ENCODE assay signal across 18 cellular contexts in genomic region chr13:109733550-109733949, GRCh38. TPM values are rescaled to one million over a fixed set of nuclear protein-coding genes. Genes with fewer than 3 reads are reported as not detected.
DNase-seq lines count a peak whose midpoint lies in the region; ATAC-seq and TF ChIP-seq lines count a peak whose summit lies in the region.
"Had no signal": no experiment of that assay in that cellular context is flagged by ENCODE, and none has a peak within 500 bp of the region (broad histone marks: within the 10 kb centered on the region; RNA-seq: fewer than 3 reads in every experiment).

No MANE protein-coding gene starts in this region.

- H3K4ac ChIP-seq in neuronal stem cell (ENCODE audit: low read length): no peak overlapping the region

- peak overlapping the region; percentile 23 for H2BK15ac ChIP-seq in neuronal stem cell (ENCODE audit: low read length)

- CTCF ChIA-PET in GM10248 (lab: Yijun Ruan, JAX): no interaction called here

- H3K4me2 ChIP-seq in GM23338 (no peak overlapping the region), neuronal stem cell (ENCODE audit: insufficient read depth, low read length, poor library complexity, severe bottlenecking) (no peak overlapping the region), MM.1S (ENCODE audit: low read depth, low read length) (no peak overlapping the region)
- H3K4me2 ChIP-seq: KMS-11 had no signal

- H4K91ac ChIP-seq in neuronal stem cell (ENCODE audit: low read depth, low read length, poor library complexity): no peak overlapping the region

- no peak overlapping the region for H2BK5ac ChIP-seq in neuronal stem cell (ENCODE audit: low read length)

- peak overlapping the region; percentile 37 for H3K4me3 Mint-ChIP-seq in natural killer cell
- no peak overlapping the region for H3K4me3 Mint-ChIP-seq in natural killer cell treated with Interleukin-12 subunit alpha and Interleukin-12 subunit beta and Interleukin-15 and Interleukin-18, amount 100 ng/mL, for 72 hours
- no peak overlapping the region for H3K4me3 Mint-ChIP-seq in GM23338
- peak overlapping the region in 3 of 5 donors; percentile 11 to 62 (median 44) for H3K4me3 Mint-ChIP-seq in immature natural killer cell
- H3K4me3 Mint-ChIP-seq: B cell; CD4-positive, alpha-beta T cell; H9 had no signal

- H4K20me1 ChIP-seq in GM23338 (replicated peaks; ENCODE audit: insufficient read depth) (no peaks in the 10 kb centered on the region), MM.1S (ENCODE audit: insufficient read depth, low read length) (no peaks in the 10 kb centered on the region)

- peaks cover 6% of the 10 kb centered on the region for H3K36me3 Mint-ChIP-seq in natural killer cell
- H3K36me3 Mint-ChIP-seq in natural killer cell treated with Interleukin-12 subunit alpha and Interleukin-12 subunit beta and Interleukin-15 and Interleukin-18, amount 100 ng/mL, for 72 hours: no peaks in the 10 kb centered on the region
- H3K36me3 Mint-ChIP-seq in GM23338 (ENCODE audit: low read depth): no peaks in the 10 kb centered on the region
- H3K36me3 Mint-ChIP-seq in immature natural killer cell: peaks cover 0 to 4% (median 0%) of the 10 kb centered on the region in 3 donors

- no peak overlapping the region for H2BK12ac ChIP-seq in neuronal stem cell (ENCODE audit: low read length)

- no peaks in the 10 kb centered on the region for H3F3A ChIP-seq in GM23338 (replicated peaks; ENCODE audit: low read depth)
- no peaks in the 10 kb centered on the region for H3F3A ChIP-seq in MM.1S (ENCODE audit: insufficient read depth, low read length)

- peak overlapping the region; percentile 35 for H3K18ac ChIP-seq in neuronal stem cell (ENCODE audit: low read length)

- H3K4me3 ChIP-seq in GM23338: no peak overlapping the region
- H3K4me3 ChIP-seq in neuronal stem cell (ENCODE audit: low read length in 2 of 2): no peak overlapping the region
- no peak overlapping the region for H3K4me3 ChIP-seq in MM.1S (ENCODE audit: low read length)
- H3K4me3 ChIP-seq: GM12878 had no signal

- no peaks in the 10 kb centered on the region for H3K27me3 ChIP-seq in GM23338 (ENCODE audit: insufficient read depth)
- H3K27me3 ChIP-seq in neuronal stem cell (ENCODE audit: control insufficient read depth in 3 of 3, insufficient read depth in 3 of 3, low read depth in 1 of 3, low read length in 3 of 3): no peaks in the 10 kb centered on the region
- H3K27me3 ChIP-seq in MM.1S (replicated peaks; ENCODE audit: insufficient read depth, low read length): no peaks in the 10 kb centered on the region

- DNase-seq in natural killer cell: no peak
- DNase-seq in natural killer cell treated with Interleukin-12 subunit alpha and Interleukin-12 subunit beta and Interleukin-15 and Interleukin-18, amount 100 ng/mL, for 72 hours (ENCODE audit: low spot score): no peak
- no peak for DNase-seq in GM23338 (ENCODE audit: low spot score)
- DNase-seq in immature natural killer cell: peak in 1 of 3 donors; percentile 13
- DNase-seq in neuronal stem cell (ENCODE audit: low spot score): no peak
- DNase-seq in GM10248 (ENCODE audit: extremely low spot score): no peak
- DNase-seq in MM.1S: no peak
- DNase-seq: CD4-positive, alpha-beta T cell; DMS153; DMS79; GF-D8; GOT3; H9 had no signal

- H3K36me3 ChIP-seq in GM23338 (ENCODE audit: insufficient read depth) (no peaks in the 10 kb centered on the region), neuronal stem cell (replicated peaks in 1 of 2; ENCODE audit: control insufficient read depth in 2 of 2, insufficient read depth in 2 of 2, low read length in 2 of 2) (no peaks in the 10 kb centered on the region), MM.1S (replicated peaks; ENCODE audit: insufficient read depth, low read length) (no peaks in the 10 kb centered on the region)

- peaks cover 32 to 47% of the 10 kb centered on the region in 2 donors for H3K27me3 Mint-ChIP-seq in natural killer cell (ENCODE audit: low read depth in 2 of 2)
- peaks cover 32 to 42% of the 10 kb centered on the region in 2 donors for H3K27me3 Mint-ChIP-seq in natural killer cell treated with Interleukin-12 subunit alpha and Interleukin-12 subunit beta and Interleukin-15 and Interleukin-18, amount 100 ng/mL, for 72 hours
- H3K27me3 Mint-ChIP-seq in GM23338 (ENCODE audit: insufficient read depth, low read depth, poor library complexity): peaks cover 9% of the 10 kb centered on the region
- peaks cover 7 to 11% (median 11%) of the 10 kb centered on the region in 3 donors for H3K27me3 Mint-ChIP-seq in immature natural killer cell (ENCODE audit: low read depth in 3 of 3)

- H3K79me2 ChIP-seq in GM23338 (replicated peaks; ENCODE audit: insufficient read depth) (no peaks in the 10 kb centered on the region), MM.1S (ENCODE audit: low read length) (no peaks in the 10 kb centered on the region)

- H4K8ac ChIP-seq in neuronal stem cell (ENCODE audit: low read depth, low read length): no peak overlapping the region

- H3K4me1 Mint-ChIP-seq in natural killer cell (peaks cover 17 to 26% of the 10 kb centered on the region in 2 donors), GM23338 (peaks cover 16% of the 10 kb centered on the region), immature natural killer cell (peaks cover 11 to 22% of the 10 kb centered on the region in 2 donors)
- H3K4me1 Mint-ChIP-seq in natural killer cell treated with Interleukin-12 subunit alpha and Interleukin-12 subunit beta and Interleukin-15 and Interleukin-18, amount 100 ng/mL, for 72 hours (ENCODE audit: low read depth in 2 of 2): peaks cover 0 to 8% of the 10 kb centered on the region in 2 donors
- H3K4me1 Mint-ChIP-seq: B cell had no signal

- H2AFZ ChIP-seq in GM23338 (peak overlapping the region; percentile 52; the same call in 1 of the 2 replicates), neuronal stem cell (ENCODE audit: low read length) (no peak overlapping the region), MM.1S (ENCODE audit: low read length) (no peak overlapping the region)

- H3K27ac ChIP-seq in GM23338 (ENCODE audit: low read depth) (no peak overlapping the region), neuronal stem cell (replicated peaks; ENCODE audit: low read length) (no peak overlapping the region), MM.1S (ENCODE audit: low read length) (no peak overlapping the region)
- H3K27ac ChIP-seq: C4-2B, KMS-11 had no signal

- H3K9me3 ChIP-seq in neuronal stem cell (replicated peaks in 1 of 2; ENCODE audit: control insufficient read depth in 2 of 2, insufficient read depth in 1 of 2, low read depth in 1 of 2, low read length in 2 of 2) (no peaks in the 10 kb centered on the region), MM.1S (replicated peaks; ENCODE audit: insufficient read depth, low read length) (no peaks in the 10 kb centered on the region)

- no peaks in the 10 kb centered on the region for H3K79me1 ChIP-seq in neuronal stem cell (ENCODE audit: low read depth, low read length)

- H3K14ac ChIP-seq in neuronal stem cell (ENCODE audit: low read length): no peak overlapping the region

- TF ChIP-seq CTCF in natural killer cell (IDR thresholded peaks at IDR 0.05) (no peak), GM23338 (conservative IDR thresholded peaks at IDR 0.05; ENCODE audit: low read depth in 2 of 2) (no peak), GM10248 (IDR thresholded peaks at IDR 0.05; ENCODE audit: control extremely low read depth, extremely low read depth, low read depth, missing control alignments) (no peak), MM.1S (IDR thresholded peaks at IDR 0.05; ENCODE audit: low read length) (no peak)

- no peak overlapping the region for H2BK120ac ChIP-seq in neuronal stem cell (ENCODE audit: low read depth, low read length)

- ATAC-seq in natural killer cell (peak in 2 of 3 donors; percentile 25 to 38), GM23338 (no peak), GM21447 (IDR thresholded peaks at IDR 0.05; ENCODE audit: unreplicated experiment) (no peak)
- ATAC-seq in natural killer cell treated with Interleukin-12 subunit alpha and Interleukin-12 subunit beta and Interleukin-15 and Interleukin-18, amount 100 ng/mL, for 72 hours: no peak
- ATAC-seq: GM12878 had no signal

- intact Hi-C loops in natural killer cell (cut with micrococcal nuclease): no loop called here

- WGBS in neuronal stem cell (ENCODE audit: extremely low coverage in 2 of 2, insufficient read length in 2 of 2, insufficient replicate concordance in 1 of 2), 2 donors: no CpG with 5 or more reads among the region's 29 CpGs

- no peaks in the 10 kb centered on the region for H3K9me2 ChIP-seq in GM23338 (ENCODE audit: insufficient read depth)
- H3K9me2 ChIP-seq in MM.1S (replicated peaks; ENCODE audit: insufficient read depth, low read length): no peaks in the 10 kb centered on the region

- POLR2A ChIA-PET in GM10248 (lab: Yijun Ruan, JAX): no interaction called here

- H3K27ac Mint-ChIP-seq in natural killer cell (peak overlapping the region in 1 of 2 donors; percentile 35), GM23338 (no peak overlapping the region), immature natural killer cell (no peak overlapping the region)
- H3K27ac Mint-ChIP-seq in natural killer cell treated with Interleukin-12 subunit alpha and Interleukin-12 subunit beta and Interleukin-15 and Interleukin-18, amount 100 ng/mL, for 72 hours: no peak overlapping the region
- H3K27ac Mint-ChIP-seq: B cell; CD4-positive, alpha-beta T cell; H9 had no signal

- H3K9ac ChIP-seq in neuronal stem cell (ENCODE audit: low read depth, low read length, poor library complexity): no peak overlapping the region
- H3K9ac ChIP-seq in MM.1S (ENCODE audit: low read length): no peak overlapping the region
- H3K9ac ChIP-seq: KMS-11 had no signal

- H3K4me1 ChIP-seq in GM23338 (ENCODE audit: insufficient read depth) (peaks cover 11% of the 10 kb centered on the region), neuronal stem cell (ENCODE audit: control insufficient read depth in 2 of 2, insufficient read depth in 1 of 2, low read depth in 1 of 2, low read length in 2 of 2) (peaks cover 10 to 11% of the 10 kb centered on the region in 2 donors), MM.1S (ENCODE audit: low read length) (no peaks in the 10 kb centered on the region)

- H2AK5ac ChIP-seq in neuronal stem cell (ENCODE audit: low read depth, low read length): peak overlapping the region; percentile 70

- no peak overlapping the region for H3K23ac ChIP-seq in neuronal stem cell (ENCODE audit: low read depth, low read length, poor library complexity)

- H3K9me3 Mint-ChIP-seq in natural killer cell: no peaks in the 10 kb centered on the region
- H3K9me3 Mint-ChIP-seq in natural killer cell treated with Interleukin-12 subunit alpha and Interleukin-12 subunit beta and Interleukin-15 and Interleukin-18, amount 100 ng/mL, for 72 hours: peaks cover 3% of the 10 kb centered on the region
- H3K9me3 Mint-ChIP-seq in GM23338: peaks cover 5% of the 10 kb centered on the region; the same call in 2 of the 3 replicates
- H3K9me3 Mint-ChIP-seq in immature natural killer cell: peaks cover 0 to 5% (median 0%) of the 10 kb centered on the region in 6 donors
- H3K9me3 Mint-ChIP-seq: CD4-positive, alpha-beta T cell had no signal

RNA-seq across cellular contexts. Expression of gene IRS2, which starts 52.8 kb away (rescaled TPM):
- total RNA-seq in natural killer cell: 10 to 100 TPM; 39.8 to 79.1 (median 60.9) TPM
- total RNA-seq in natural killer cell treated with Interleukin-12 subunit alpha and Interleukin-12 subunit beta and Interleukin-15 and Interleukin-18, amount 100 ng/mL, for 72 hours: 1 to 10 TPM in 1 of 2 donors, under 1 TPM in 1; 0.95 to 1.1 TPM
- 12.4 and 14.5 TPM in 2 replicates for total RNA-seq in GM23338 (2014; rRNA removed; shearing (Covaris generic))
- polyA plus RNA-seq in GM23338 (2016; fragmentation: Nextera tagmentation; extraction: Ambion mirVana) (3.6 and 4.0 TPM in 2 replicates), immature natural killer cell (1 to 10 TPM in 2 of 3 donors, under 1 TPM in 1; 0.57 to 2.6 (median 2.5) TPM)
- polyA plus RNA-seq in neuronal stem cell (2013, experiment 1 of 2): 18.1 TPM
- polyA plus RNA-seq in neuronal stem cell (2013, experiment 2 of 2): 18.9 TPM

Comparison
In these comparisons a context has a peak if more than half of its experiments do, and no peak if none do; other contexts are left out.
1. ATAC-seq: peak in natural killer cell (2 of 3); none in natural killer cell treated with Interleukin-12 subunit alpha and Interleukin-12 subunit beta and Interleukin-15 and Interleukin-18, amount 100 ng/mL, for 72 hours (0 of 2), GM23338 (single experiment) and GM21447 (single experiment).
2. H3K4me3 Mint-ChIP-seq: peak in natural killer cell (single experiment) and immature natural killer cell (3 of 5); none in natural killer cell treated with Interleukin-12 subunit alpha and Interleukin-12 subunit beta and Interleukin-15 and Interleukin-18, amount 100 ng/mL, for 72 hours (single experiment) and GM23338 (single experiment).